ENCODE assay signal across 25 cellular contexts in the genomic region with DNA sequence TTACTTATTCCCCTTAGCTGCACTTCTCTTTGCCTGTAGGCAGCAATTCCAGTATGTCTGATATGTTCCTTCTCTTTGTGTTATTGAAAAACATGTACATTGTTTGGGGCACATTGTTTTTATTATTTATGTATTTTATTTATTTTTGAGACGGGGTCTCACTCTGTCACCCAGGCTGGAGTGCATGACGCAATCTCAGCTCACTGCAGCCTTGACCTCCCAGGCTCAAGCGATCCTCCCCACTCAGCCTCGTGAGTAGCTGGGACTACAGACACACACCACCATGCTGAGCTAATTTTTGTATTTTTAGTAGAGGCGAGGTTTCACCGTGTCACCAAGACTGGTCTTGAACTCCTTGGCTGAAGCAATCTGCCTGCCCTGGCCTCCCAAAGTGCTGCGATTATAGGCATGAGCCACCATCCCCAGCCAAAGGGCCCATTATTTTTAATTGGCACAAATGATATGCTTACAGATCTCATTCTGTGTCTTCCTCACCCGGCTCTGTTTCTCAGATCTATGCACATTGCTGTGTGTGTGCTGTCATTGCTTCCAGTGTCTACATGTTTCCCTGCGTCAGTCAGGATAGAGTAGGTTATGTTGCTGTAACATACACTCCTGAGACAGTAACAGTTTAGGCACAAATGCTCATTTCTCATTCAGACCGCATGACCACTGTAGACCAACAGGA.
"Had no signal": no experiment of that assay in that cellular context is flagged by ENCODE, and none has a peak within 500 bp of the region (broad histone marks: within the 10 kb centered on the region; RNA-seq: fewer than 3 reads in every experiment).

No MANE protein-coding gene starts in this region.

- H3K27ac ChIP-seq: coronary artery, gastrocnemius medialis, lower lobe of right lung, ovary, suprapubic skin, transverse colon, upper lobe of right lung, uterus had no signal

- H3K4me2 ChIP-seq: smooth muscle cell had no signal

- H3K9me3 Mint-ChIP-seq: effector memory CD8-positive, alpha-beta T cell; natural killer cell treated with Interleukin-12 subunit alpha and Interleukin-12 subunit beta and Interleukin-15 and Interleukin-18, amount 100 ng/mL, for 72 hours; neural crest cell; stimulated activated naive CD8-positive, alpha-beta T cell treated with anti-CD3 and anti-CD28 coated beads, Interleukin-15, amount 100 ng/mL, for 72 hours had no signal

- H3K36me3 Mint-ChIP-seq: natural killer cell treated with Interleukin-12 subunit alpha and Interleukin-12 subunit beta and Interleukin-15 and Interleukin-18, amount 100 ng/mL, for 72 hours had no signal

- H3K4me1 Mint-ChIP-seq: neural crest cell; stimulated activated naive CD8-positive, alpha-beta T cell treated with anti-CD3 and anti-CD28 coated beads, Interleukin-15, amount 100 ng/mL, for 72 hours had no signal

- H3K9me3 ChIP-seq: gastrocnemius medialis, lower lobe of right lung, ovary, suprapubic skin, transverse colon, upper lobe of right lung, uterus had no signal

- FAIRE-seq: endometrium, keratinocyte had no signal

- H3K27ac Mint-ChIP-seq: effector memory CD8-positive, alpha-beta T cell; natural killer cell treated with Interleukin-12 subunit alpha and Interleukin-12 subunit beta and Interleukin-15 and Interleukin-18, amount 100 ng/mL, for 72 hours; stimulated activated naive CD8-positive, alpha-beta T cell treated with anti-CD3 and anti-CD28 coated beads, Interleukin-15, amount 100 ng/mL, for 72 hours had no signal

- DNase-seq: effector memory CD8-positive, alpha-beta T cell; foreskin fibroblast; gastrocnemius medialis; left ventricle myocardium superior; lower lobe of right lung; ovary; posterior cingulate gyrus; retina; stimulated activated CD4-positive, alpha-beta T cell treated with anti-CD3 and anti-CD28 coated beads, Interleukin-12 subunit alpha, Interleukin-12 subunit beta, amount 100 ng/mL, for 4 hours; stimulated activated CD4-positive, alpha-beta T cell treated with anti-CD3 and anti-CD28 coated beads, Interleukin-1b, Interleukin-23, amount 100 ng/mL, for 48 hours; stimulated activated CD4-positive, alpha-beta T cell treated with anti-CD3 and anti-CD28 coated beads, Interleukin-4, amount 100 ng/mL, for 1 hour; stimulated activated CD8-positive, alpha-beta memory T cell treated with anti-CD3 and anti-CD28 coated beads, Interleukin-4, amount 100 ng/mL, for 48 hours; stimulated activated naive CD4-positive, alpha-beta T cell; stimulated activated naive CD8-positive, alpha-beta T cell treated with anti-CD3 and anti-CD28 coated beads, Interleukin-15, amount 100 ng/mL, for 72 hours; transverse colon; upper lobe of right lung; uterus had no signal

- H3K4me1 ChIP-seq: lower lobe of right lung, suprapubic skin, transverse colon, upper lobe of right lung, uterus had no signal

- H3K36me3 ChIP-seq: gastrocnemius medialis, lower lobe of right lung, ovary, suprapubic skin, transverse colon, upper lobe of right lung, uterus had no signal

- H3K4me3 Mint-ChIP-seq: effector memory CD8-positive, alpha-beta T cell; natural killer cell treated with Interleukin-12 subunit alpha and Interleukin-12 subunit beta and Interleukin-15 and Interleukin-18, amount 100 ng/mL, for 72 hours; neural crest cell; stimulated activated naive CD8-positive, alpha-beta T cell treated with anti-CD3 and anti-CD28 coated beads, Interleukin-15, amount 100 ng/mL, for 72 hours had no signal

- H3K27me3 ChIP-seq: gastrocnemius medialis, ovary, suprapubic skin, transverse colon, upper lobe of right lung, uterus had no signal

- ATAC-seq: effector memory CD8-positive, alpha-beta T cell; gastrocnemius medialis; left ventricle myocardium superior; sciatic nerve; stimulated activated naive CD8-positive, alpha-beta T cell treated with anti-CD3 and anti-CD28 coated beads, Interleukin-15, amount 100 ng/mL, for 72 hours had no signal

- H3K4me3 ChIP-seq: coronary artery, gastrocnemius medialis, lower lobe of right lung, ovary, smooth muscle cell, suprapubic skin, transverse colon, upper lobe of right lung, uterus had no signal
